In the genomic region with DNA sequence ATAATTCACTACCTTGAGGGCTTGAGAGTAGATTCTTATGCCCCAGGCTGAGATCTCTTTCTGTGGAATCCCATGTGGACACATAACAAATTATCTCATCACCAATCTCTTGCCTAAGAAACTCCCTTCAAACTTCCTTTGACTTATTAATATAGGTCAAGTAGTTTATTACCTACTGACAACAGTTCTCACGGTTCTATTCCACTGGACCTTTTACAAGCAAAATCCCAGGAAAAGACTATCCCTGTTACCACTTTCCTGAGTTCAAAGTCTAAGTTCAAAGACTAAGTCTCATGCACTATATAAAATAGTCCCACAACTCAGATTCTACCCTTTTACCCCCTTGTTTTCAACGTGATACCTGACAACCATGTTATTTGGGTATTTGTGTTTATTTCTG, we compare ENCODE assay signal across 23 cellular contexts.
DNase-seq lines count a peak whose midpoint lies in the region; ATAC-seq and TF ChIP-seq lines count a peak whose summit lies in the region.
"Had no signal": no experiment of that assay in that cellular context is flagged by ENCODE, and none has a peak within 500 bp of the region (broad histone marks: within the 10 kb centered on the region; RNA-seq: fewer than 3 reads in every experiment).

No MANE protein-coding gene starts in this region.

- H3K9me3 ChIP-seq in mucosa of descending colon, result peaks cover 12% of the 10 kb centered on the region
- H3K9me3 ChIP-seq in MG63, result peaks cover 10% of the 10 kb centered on the region
- H3K9me3 ChIP-seq: BE2C had no signal

- intact Hi-C loops in left colon (cut with DNase I, micrococcal nuclease), result no loop called here
- intact Hi-C loops in mucosa of descending colon (cut with DNase I, micrococcal nuclease), result loop anchor here in 1 of 2 donors (10.0 kb wide), 2 partner anchors 65 to 465 kb away; no protein-coding TSS in a partner anchor

- H3K4me3 ChIP-seq in epithelial cell of proximal tubule (ENCODE audit: low read depth, low read length) (no peak overlapping the region), mucosa of descending colon (no peak overlapping the region), MG63 (no peak overlapping the region)
- H3K4me3 ChIP-seq: BLaER1 had no signal

- no peak for TF ChIP-seq CTCF in epithelial cell of proximal tubule (conservative IDR thresholded peaks at IDR 0.05; ENCODE audit: low read depth, low read length)
- no peak for TF ChIP-seq CTCF in mucosa of descending colon (IDR thresholded peaks at IDR 0.05)

- ATAC-seq in left colon (peak; percentile 67), mucosa of descending colon (peak; percentile 64)

- DNase-seq in epithelial cell of proximal tubule (ENCODE audit: low read depth) (peak; percentile 82), left colon (no peak), mucosa of descending colon (no peak), renal cortical epithelial cell (ENCODE audit: low read depth) (peak; percentile 39), MG63 (no peak), nucleus accumbens (lab: John Stamatoyannopoulos, UW) (no peak), H4 (ENCODE audit: low spot score) (no peak), NCI-H2227 treated with DMSO at 0.1 percent for 48 hours (lab: John Stamatoyannopoulos, UW) (no peak)
- DNase-seq: 8988T; ACHN; BE2C; C1 segment of cervical spinal cord; CD4-positive, alpha-beta memory T cell; CD4-positive, CD25-positive, alpha-beta regulatory T cell; CD8-positive, alpha-beta memory T cell; COR-L47; DMS 273 treated with DMSO at 0.1 percent for 48 hours; DMS153; DMS53; DMS79; DND-41; GF-D8 had no signal

- peaks cover 6% of the 10 kb centered on the region for H3K4me1 ChIP-seq in mucosa of descending colon (ENCODE audit: low read depth)
- H3K4me1 ChIP-seq: BE2C had no signal

- H3K36me3 ChIP-seq in mucosa of descending colon (ENCODE audit: low read depth) (no peaks in the 10 kb centered on the region), MG63 (no peaks in the 10 kb centered on the region)
- H3K36me3 ChIP-seq: BE2C, BLaER1 had no signal

- no peaks in the 10 kb centered on the region for H3K27me3 ChIP-seq in MG63
- H3K27me3 ChIP-seq: BE2C, BLaER1 had no signal

Comparison
In these comparisons a context has a peak if more than half of its experiments do, and no peak if none do; other contexts are left out.
1. DNase-seq: peak in epithelial cell of proximal tubule (single experiment) and renal cortical epithelial cell (single experiment); none in left colon (0 of 2), mucosa of descending colon (0 of 3), MG63 (single experiment), nucleus accumbens (0 of 56), H4 (single experiment) and NCI-H2227 treated with DMSO at 0.1 percent for 48 hours (single experiment).